In genomic region chr6:6409397-6410030, GRCh38 we compare ENCODE assay signal across 17 cellular contexts.
"Had no signal": no experiment of that assay in that cellular context is flagged by ENCODE, and none has a peak within 500 bp of the region (broad histone marks: within the 10 kb centered on the region; RNA-seq: fewer than 3 reads in every experiment).

No MANE protein-coding gene starts in this region.

- H3K4me1 ChIP-seq: esophagus muscularis mucosa, foreskin keratinocyte, neural progenitor cell, parathyroid adenoma, testis had no signal

- H3K4me1 Mint-ChIP-seq: activated naive CD8-positive, alpha-beta T cell treated with anti-CD3 and anti-CD28 coated beads for 36 hours; neural progenitor cell; stimulated activated naive CD8-positive, alpha-beta T cell treated with anti-CD3 and anti-CD28 coated beads, Interleukin-15, amount 100 ng/mL, for 72 hours had no signal

- H3K4me3 Mint-ChIP-seq: activated CD4-positive, alpha-beta memory T cell treated with anti-CD3 and anti-CD28 coated beads for 36 hours; activated naive CD8-positive, alpha-beta T cell treated with anti-CD3 and anti-CD28 coated beads for 36 hours; neural progenitor cell; stimulated activated naive CD8-positive, alpha-beta T cell treated with anti-CD3 and anti-CD28 coated beads, Interleukin-15, amount 100 ng/mL, for 72 hours; T-helper 2 cell treated with Interferon-gamma antibody and Interleukin-4, amounts not matched to agents 5 μg/mL and 100 μg/mL, for 36 hours had no signal

- H3K9me3 ChIP-seq: esophagus muscularis mucosa, heart right ventricle, testis had no signal

- H3K4me3 ChIP-seq: esophagus muscularis mucosa, heart right ventricle, neural progenitor cell, testis had no signal

- H3K9ac ChIP-seq: neural progenitor cell, parathyroid adenoma had no signal

- H3K36me3 Mint-ChIP-seq: activated CD4-positive, alpha-beta memory T cell treated with anti-CD3 and anti-CD28 coated beads for 36 hours; activated naive CD8-positive, alpha-beta T cell treated with anti-CD3 and anti-CD28 coated beads for 36 hours; neural progenitor cell had no signal

- H3K36me3 ChIP-seq: brain microvascular endothelial cell, esophagus muscularis mucosa, heart right ventricle, neural progenitor cell had no signal

- H3K9me3 Mint-ChIP-seq: activated CD4-positive, alpha-beta memory T cell treated with anti-CD3 and anti-CD28 coated beads for 36 hours; activated naive CD8-positive, alpha-beta T cell treated with anti-CD3 and anti-CD28 coated beads for 36 hours; neural progenitor cell; stimulated activated naive CD8-positive, alpha-beta T cell treated with anti-CD3 and anti-CD28 coated beads, Interleukin-15, amount 100 ng/mL, for 72 hours; T-helper 2 cell treated with Interferon-gamma antibody and Interleukin-4, amounts not matched to agents 5 μg/mL and 100 μg/mL, for 36 hours had no signal

- H3K27ac ChIP-seq: brain microvascular endothelial cell, esophagus muscularis mucosa, foreskin keratinocyte, heart right ventricle, neural progenitor cell, parathyroid adenoma, testis had no signal

- ATAC-seq: foreskin keratinocyte; heart right ventricle; stimulated activated naive CD8-positive, alpha-beta T cell treated with anti-CD3 and anti-CD28 coated beads, Interleukin-15, amount 100 ng/mL, for 72 hours had no signal

- H3K27me3 ChIP-seq: brain microvascular endothelial cell, esophagus muscularis mucosa, foreskin keratinocyte, heart right ventricle, neural progenitor cell, testis had no signal

- DNase-seq: activated CD4-positive, alpha-beta memory T cell treated with anti-CD3 and anti-CD28 coated beads for 36 hours; activated CD4-positive, CD25-positive, alpha-beta regulatory T cell treated with anti-CD3 and anti-CD28 coated beads, Interleukin-2, amount 50 U/mL, for 72 hours; activated gamma-delta T cell; activated naive CD8-positive, alpha-beta T cell treated with anti-CD3 and anti-CD28 coated beads for 36 hours; activated T-cell treated with anti-CD3 and anti-CD28 coated beads, Interleukin-2, amount 50 U/mL, for 48 hours; brain microvascular endothelial cell; foreskin keratinocyte; kidney; stimulated activated CD4-positive, alpha-beta T cell treated with anti-CD3 and anti-CD28 coated beads, Interleukin-15, amount 100 ng/mL, for 24 hours; stimulated activated CD4-positive, alpha-beta T cell treated with anti-CD3 and anti-CD28 coated beads, Interleukin-4, amount 100 ng/mL, for 4 hours; stimulated activated naive CD8-positive, alpha-beta T cell treated with anti-CD3 and anti-CD28 coated beads, Interleukin-15, amount 100 ng/mL, for 72 hours; testis had no signal

- H3K27ac Mint-ChIP-seq: activated CD4-positive, alpha-beta memory T cell treated with anti-CD3 and anti-CD28 coated beads for 36 hours; activated naive CD8-positive, alpha-beta T cell treated with anti-CD3 and anti-CD28 coated beads for 36 hours; neural progenitor cell; stimulated activated naive CD8-positive, alpha-beta T cell treated with anti-CD3 and anti-CD28 coated beads, Interleukin-15, amount 100 ng/mL, for 72 hours; T-helper 2 cell treated with Interferon-gamma antibody and Interleukin-4, amounts not matched to agents 5 μg/mL and 100 μg/mL, for 36 hours had no signal
